ENCODE assay signal across 8 cellular contexts in genomic region chr19:35154535-35155406, GRCh38. TPM values are rescaled to one million over a fixed set of nuclear protein-coding genes. Genes with fewer than 3 reads are reported as not detected.
A peak's percentile ranks its signal among the peaks of the same experiment; 100 is the strongest.
DNase-seq lines count a peak whose midpoint lies in the region; ATAC-seq and TF ChIP-seq lines count a peak whose summit lies in the region.

A gene with protein sequence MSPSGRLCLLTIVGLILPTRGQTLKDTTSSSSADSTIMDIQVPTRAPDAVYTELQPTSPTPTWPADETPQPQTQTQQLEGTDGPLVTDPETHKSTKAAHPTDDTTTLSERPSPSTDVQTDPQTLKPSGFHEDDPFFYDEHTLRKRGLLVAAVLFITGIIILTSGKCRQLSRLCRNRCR (plus strand): TSS chr19:35154735. CDS start chr19:35155551, 816 bp downstream.

- H3K9me3 ChIP-seq in lower lobe of right lung = no peaks in the 10 kb centered on the region

- TF ChIP-seq CTCF in lower lobe of right lung (IDR thresholded peaks at IDR 0.05) = no peak

- peak; percentile 89 to 92 for ATAC-seq in lower lobe of right lung
- ATAC-seq in HG03025 (IDR thresholded peaks at IDR 0.05; ENCODE audit: low FRiP score, unreplicated experiment) = no peak
- ATAC-seq in GM19023 (IDR thresholded peaks at IDR 0.05; ENCODE audit: unreplicated experiment) = no peak

- H3K4me1 ChIP-seq in lower lobe of right lung = peaks cover 21% of the 10 kb centered on the region

- peak; percentile 23 for DNase-seq in NCI-H1105 (lab: John Stamatoyannopoulos, UW)
- DNase-seq in activated CD4-positive, alpha-beta T cell treated with anti-CD3 and anti-CD28 coated beads for 48 hours = peak; percentile 91
- DNase-seq in dermis blood vessel endothelial cell = peak; percentile 73
- DNase-seq in lower lobe of right lung = peak; percentile 84
- peak; percentile 71 for DNase-seq in stimulated activated CD8-positive, alpha-beta memory T cell treated with anti-CD3 and anti-CD28 coated beads, Interleukin-12 subunit alpha, Interleukin-12 subunit beta, amount 100 ng/mL, for 24 hours (ENCODE audit: extremely low read depth)

- H3K27ac ChIP-seq in lower lobe of right lung = peak within 1 kb of the TSS; percentile 82

- TF ChIP-seq POLR2A in GM18526 (IDR thresholded peaks at IDR 0.05; ENCODE audit: extremely low read depth, insufficient read length) = peak; percentile 54

- peak within 1 kb of the TSS; percentile 80 for H3K4me3 ChIP-seq in lower lobe of right lung

- intact Hi-C loops in lower lobe of right lung (cut with DNase I) = no loop called here

- H3K27me3 ChIP-seq in lower lobe of right lung (ENCODE audit: low read depth) = peaks cover 3% of the 10 kb centered on the region

- peaks cover 30% of the 10 kb centered on the region for H3K36me3 ChIP-seq in lower lobe of right lung

RNA-seq across cellular contexts. Expression of the gene that starts here (rescaled TPM):
- 17.2 and 19.3 TPM in 2 replicates for total RNA-seq in dermis blood vessel endothelial cell
- total RNA-seq in lower lobe of right lung = 152 TPM

Comparison
In these comparisons a context has a peak if more than half of its experiments do, and no peak if none do; other contexts are left out.
1. DNase-seq: peak in every context shown above with its lines; median percentile 91 in activated CD4-positive, alpha-beta T cell treated with anti-CD3 and anti-CD28 coated beads for 48 hours; 84 in lower lobe of right lung; 73 in dermis blood vessel endothelial cell; 71 in stimulated activated CD8-positive, alpha-beta memory T cell treated with anti-CD3 and anti-CD28 coated beads, Interleukin-12 subunit alpha, Interleukin-12 subunit beta, amount 100 ng/mL, for 24 hours; 23 in NCI-H1105.
2. ATAC-seq: peak in lower lobe of right lung (2 of 2); none in HG03025 (single experiment) and GM19023 (single experiment).